Comparison of ENCODE assay signal across 8 cellular contexts in genomic region chr1:164558461-164559341, GRCh38. TPM values are rescaled to one million over a fixed set of nuclear protein-coding genes. Genes with fewer than 3 reads are reported as not detected.
DNase-seq lines count a peak whose midpoint lies in the region; ATAC-seq and TF ChIP-seq lines count a peak whose summit lies in the region.

Gene PBX1, plus strand, starts transcription at chr1:164559184.

- H3K36me3 Mint-ChIP-seq in Caco-2 (ENCODE audit: insufficient read depth, unreplicated experiment) = peaks cover 4% of the 10 kb centered on the region
- H3K36me3 Mint-ChIP-seq in activated T-cell treated with anti-CD3 and anti-CD28 coated beads, Interleukin-2, amount 50 U/mL, for 24 hours (ENCODE audit: low read depth) = no peaks in the 10 kb centered on the region

- POLR2A ChIA-PET in Caco-2 (lab: Charles Lee) = interaction anchor here (0.6 to 1.5 kb wide), 16 partner anchors 9 to 315 kb away, joined by 3 to 20 read pairs (median 5); no protein-coding TSS in a partner anchor

- no TSS peak for BruUV-seq in Caco-2 (replicated peaks; lab: Mats Ljungman, UMichigan)

- H3K27me3 ChIP-seq in Caco-2 (replicated peaks; ENCODE audit: control insufficient read depth, insufficient read depth, low read length) (no peaks in the 10 kb centered on the region), mucosa of rectum (ENCODE audit: control insufficient read depth in 2 of 2, insufficient read depth in 2 of 2, low read length in 2 of 2) (no peaks in the 10 kb centered on the region)

- ATAC-seq in GM21528 (IDR thresholded peaks at IDR 0.05; ENCODE audit: low FRiP score, unreplicated experiment) (peak; percentile 100), esophagus mucosa (peak; percentile 100)

- peak within 1 kb of the TSS; percentile 46 for H3K27ac Mint-ChIP-seq in Caco-2 (ENCODE audit: unreplicated experiment)
- no peak within 1 kb of the TSS for H3K27ac Mint-ChIP-seq in activated T-cell treated with anti-CD3 and anti-CD28 coated beads, Interleukin-2, amount 50 U/mL, for 24 hours

- H3K9me3 ChIP-seq in Caco-2 (no peaks in the 10 kb centered on the region), mucosa of rectum (ENCODE audit: control insufficient read depth in 2 of 2, low read length in 2 of 2) (no peaks in the 10 kb centered on the region)

- peaks cover 20% of the 10 kb centered on the region for H3K4me1 ChIP-seq in Caco-2
- H3K4me1 ChIP-seq in mucosa of rectum (ENCODE audit: control insufficient read depth in 2 of 2, insufficient read depth in 2 of 2, low read length in 2 of 2) = peaks cover 7% of the 10 kb centered on the region in 2 donors

- peak; percentile 97 to 99 for DNase-seq in Caco-2
- peak; percentile 78 for DNase-seq in HuH-7 (ENCODE audit: low spot score)
- peak; percentile 67 for DNase-seq in OCI-M2 (lab: John Stamatoyannopoulos, UW; ENCODE audit: unreplicated experiment)
- DNase-seq in activated T-cell treated with anti-CD3 and anti-CD28 coated beads, Interleukin-2, amount 50 U/mL, for 24 hours = peak; percentile 79
- peak; percentile 71 for DNase-seq in stimulated activated CD8-positive, alpha-beta memory T cell treated with anti-CD3 and anti-CD28 coated beads, Interleukin-4, amount 100 ng/mL, for 24 hours (ENCODE audit: low read depth)

- H3K4me3 ChIP-seq in Caco-2 (ENCODE audit: low read depth, low read length) (peak within 1 kb of the TSS; percentile 74), mucosa of rectum (ENCODE audit: low read length in 2 of 2) (peak within 1 kb of the TSS; percentile 78 to 88)

- H3K4me1 Mint-ChIP-seq in Caco-2 (ENCODE audit: low read depth, unreplicated experiment) = peaks cover 7% of the 10 kb centered on the region
- H3K4me1 Mint-ChIP-seq in activated T-cell treated with anti-CD3 and anti-CD28 coated beads, Interleukin-2, amount 50 U/mL, for 24 hours (ENCODE audit: low read depth) = peaks cover 18% of the 10 kb centered on the region

- intact Hi-C loops in Caco-2 (cut with micrococcal nuclease; ENCODE audit: unreplicated experiment) = loop anchor here (1.0 to 5.0 kb wide), 5 partner anchors 24 to 214 kb away; no protein-coding TSS in a partner anchor

- H3K36me3 ChIP-seq in Caco-2 (ENCODE audit: control insufficient read depth, insufficient read depth, low read length) = no peaks in the 10 kb centered on the region
- H3K36me3 ChIP-seq in mucosa of rectum (ENCODE audit: control insufficient read depth in 2 of 2, insufficient read depth in 2 of 2, low read length in 2 of 2) = no peaks in the 10 kb centered on the region

- CTCF ChIA-PET in Caco-2 (lab: Charles Lee) = interaction anchor here (0.6 to 1.3 kb wide), 12 partner anchors 16 to 230 kb away, joined by 3 to 4 read pairs (median 3); no protein-coding TSS in a partner anchor

- peaks cover 2% of the 10 kb centered on the region for H3K9me3 Mint-ChIP-seq in Caco-2 (ENCODE audit: unreplicated experiment)
- no peaks in the 10 kb centered on the region for H3K9me3 Mint-ChIP-seq in activated T-cell treated with anti-CD3 and anti-CD28 coated beads, Interleukin-2, amount 50 U/mL, for 24 hours

- H3K27me3 Mint-ChIP-seq in Caco-2 (ENCODE audit: insufficient read depth, unreplicated experiment) = no peaks in the 10 kb centered on the region
- peaks cover 38% of the 10 kb centered on the region for H3K27me3 Mint-ChIP-seq in activated T-cell treated with anti-CD3 and anti-CD28 coated beads, Interleukin-2, amount 50 U/mL, for 24 hours

- peak within 1 kb of the TSS; percentile 81 for H3K4me3 Mint-ChIP-seq in Caco-2 (ENCODE audit: unreplicated experiment)
- H3K4me3 Mint-ChIP-seq in activated T-cell treated with anti-CD3 and anti-CD28 coated beads, Interleukin-2, amount 50 U/mL, for 24 hours = peak within 1 kb of the TSS; percentile 72

- peak within 1 kb of the TSS; percentile 61 to 66 for H3K27ac ChIP-seq in mucosa of rectum (ENCODE audit: low read depth in 2 of 2, low read length in 2 of 2)

- peak within 1 kb of the TSS; percentile 70 to 76 for H3K9ac ChIP-seq in mucosa of rectum (ENCODE audit: low read depth in 1 of 2, low read length in 2 of 2)

- no peak for TF ChIP-seq CTCF in Caco-2 (IDR thresholded peaks at IDR 0.05; ENCODE audit: insufficient read depth in 1 of 2, low read depth in 1 of 2, low read length in 1 of 2, severe bottlenecking in 1 of 2, unreplicated experiment in 1 of 2)

RNA-seq across cellular contexts. Expression of gene PBX1, which starts in this region (rescaled TPM):
- 101 and 103 TPM in 2 replicates for total RNA-seq in Caco-2 (2022)
- 31.5 TPM for total RNA-seq in esophagus mucosa

Comparison
In these comparisons a context has a peak if more than half of its experiments do, and no peak if none do; other contexts are left out.
1. Peak in every context shown above with its lines: DNase-seq, ATAC-seq, H3K4me3 ChIP-seq and H3K27ac ChIP-seq.